In genomic region chr1:67953301-67953700, GRCh38 we compare ENCODE assay signal across 28 cellular contexts.
"Had no signal": no experiment of that assay in that cellular context is flagged by ENCODE, and none has a peak within 500 bp of the region (broad histone marks: within the 10 kb centered on the region; RNA-seq: fewer than 3 reads in every experiment).

No MANE protein-coding gene starts in this region.

- H3K27me3 ChIP-seq: colonic mucosa, esophagus squamous epithelium, gastroesophageal sphincter, ovary, right lobe of liver, suprapubic skin, thyroid gland had no signal

- H3K9me3 ChIP-seq: colonic mucosa, esophagus squamous epithelium, gastroesophageal sphincter, ovary, psoas muscle, right lobe of liver, suprapubic skin, thyroid gland had no signal

- H3K4me1 ChIP-seq: colonic mucosa, esophagus squamous epithelium, foreskin keratinocyte, right lobe of liver, suprapubic skin had no signal

- H3K4me3 ChIP-seq: colonic mucosa, esophagus squamous epithelium, gastroesophageal sphincter, lung, ovary, psoas muscle, right lobe of liver, suprapubic skin, thyroid gland had no signal

- ATAC-seq: foreskin keratinocyte; gastroesophageal sphincter; left ventricle myocardium superior; natural killer cell; psoas muscle; right lobe of liver; stimulated activated naive CD8-positive, alpha-beta T cell treated with anti-CD3 and anti-CD28 coated beads, Interleukin-15, amount 100 ng/mL, for 72 hours had no signal

- DNase-seq: colonic mucosa; effector memory CD4-positive, alpha-beta T cell; erythroblast; esophagus squamous epithelium; foreskin keratinocyte; glutamatergic neuron; hypothalamus; immature natural killer cell; left ventricle myocardium superior; natural killer cell; occipital lobe; posterior cingulate gyrus; psoas muscle; retina; right lobe of liver; small intestine; stimulated activated CD4-positive, alpha-beta T cell treated with anti-CD3 and anti-CD28 coated beads, Interleukin-15, amount 100 ng/mL, for 24 hours; stimulated activated CD4-positive, alpha-beta T cell treated with anti-CD3 and anti-CD28 coated beads, Interleukin-2, amount 100 ng/mL, for 48 hours; stimulated activated CD8-positive, alpha-beta memory T cell treated with anti-CD3 and anti-CD28 coated beads, Interleukin-4, amount 100 ng/mL, for 48 hours; stimulated activated naive CD4-positive, alpha-beta T cell; stimulated activated naive CD8-positive, alpha-beta T cell treated with anti-CD3 and anti-CD28 coated beads, Interleukin-15, amount 100 ng/mL, for 72 hours; thyroid gland; trophoblast cell had no signal

- H3K36me3 ChIP-seq: colonic mucosa, esophagus squamous epithelium, gastroesophageal sphincter, ovary, right lobe of liver, suprapubic skin, thyroid gland had no signal

- H3K27ac ChIP-seq: colonic mucosa, esophagus squamous epithelium, foreskin keratinocyte, gastroesophageal sphincter, psoas muscle, right lobe of liver, suprapubic skin, thyroid gland had no signal

- FAIRE-seq: keratinocyte, small intestine had no signal
